In the genomic region with DNA sequence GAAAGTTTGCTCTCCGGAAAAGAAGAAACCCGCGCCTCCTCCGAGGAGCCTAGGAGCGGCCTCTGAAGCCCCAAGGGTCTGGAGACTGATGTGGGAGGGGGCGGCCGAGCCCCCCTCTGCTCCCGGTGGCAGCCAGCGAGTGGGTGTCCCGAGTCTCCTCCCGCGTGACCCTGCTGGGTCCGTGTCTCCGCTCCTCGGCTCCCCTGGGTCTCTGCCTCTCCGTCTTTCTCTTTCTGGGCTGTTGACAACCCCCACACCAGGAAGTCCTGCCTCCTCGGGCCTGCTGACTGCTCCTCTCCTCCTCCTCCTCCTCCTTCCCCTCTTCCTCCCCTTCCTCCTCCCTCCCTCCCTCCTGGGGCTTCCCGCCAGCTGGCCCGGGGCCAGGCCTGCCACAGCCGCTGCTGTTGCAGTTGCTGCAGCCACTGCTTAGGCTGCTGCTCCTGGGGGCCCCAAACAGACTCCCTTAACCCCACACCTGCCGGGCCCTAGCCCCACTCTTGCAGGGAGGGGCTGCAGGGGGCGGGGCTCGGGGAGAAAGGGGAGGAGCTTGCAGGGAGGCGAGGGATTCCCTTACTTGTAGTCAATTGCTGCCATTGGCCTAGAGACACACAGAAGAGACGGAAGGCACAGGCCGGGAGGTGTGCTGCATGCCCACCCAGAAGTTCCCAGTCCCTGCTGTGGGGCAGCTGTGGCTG, we compare ENCODE assay signal across 8 cellular contexts. TPM values are rescaled to one million over a fixed set of nuclear protein-coding genes. Genes with fewer than 3 reads are reported as not detected.
A peak's percentile ranks its signal among the peaks of the same experiment; 100 is the strongest.
DNase-seq lines count a peak whose midpoint lies in the region; ATAC-seq and TF ChIP-seq lines count a peak whose summit lies in the region.

A gene (minus strand): TSS at position 249 of the 695 bp plus-strand sequence. CDS start 1,176 bp downstream, outside the sequence.

- H3K9me3 Mint-ChIP-seq in activated CD4-positive, alpha-beta T cell treated with anti-CD3 and anti-CD28 coated beads for 36 hours (ENCODE audit: low read depth): no peaks in the 10 kb centered on the region

- POLR2A ChIA-PET in activated CD4-positive, alpha-beta T cell treated with anti-CD3 and anti-CD28 coated beads for 36 hours (lab: Charles Lee): no interaction called here

- peaks cover 41% of the 10 kb centered on the region for H3K4me1 Mint-ChIP-seq in activated CD4-positive, alpha-beta T cell treated with anti-CD3 and anti-CD28 coated beads for 36 hours

- intact Hi-C loops in activated CD4-positive, alpha-beta T cell treated with anti-CD3 and anti-CD28 coated beads for 36 hours (cut with DNase I, micrococcal nuclease): loop anchor here (1.0 to 2.0 kb wide), 12 partner anchors 43 to 396 kb away; a partner anchor contains a TSS

- ATAC-seq in GM19023 (IDR thresholded peaks at IDR 0.05; ENCODE audit: unreplicated experiment) (peak; percentile 63), HG03280 (IDR thresholded peaks at IDR 0.05; ENCODE audit: unreplicated experiment) (peak; percentile 54)
- ATAC-seq in activated CD4-positive, alpha-beta T cell treated with anti-CD3 and anti-CD28 coated beads for 36 hours: peak; percentile 79

- no peaks in the 10 kb centered on the region for H3K27me3 Mint-ChIP-seq in activated CD4-positive, alpha-beta T cell treated with anti-CD3 and anti-CD28 coated beads for 36 hours

- no peak for TF ChIP-seq CTCF in kidney epithelial cell (IDR thresholded peaks at IDR 0.05; ENCODE audit: insufficient read depth, low read length, poor library complexity, severe bottlenecking)

- CTCF ChIA-PET in activated CD4-positive, alpha-beta T cell treated with anti-CD3 and anti-CD28 coated beads for 36 hours (lab: Charles Lee): interaction anchor here (0.6 to 2.7 kb wide), 13 partner anchors 9 to 373 kb away, joined by 3 to 15 read pairs (median 4); a partner anchor contains a TSS

- DNase-seq in AG08396 (ENCODE audit: low spot score) (peak; percentile 92), NCI-H524 treated with DMSO at 0.1 percent for 48 hours (lab: John Stamatoyannopoulos, UW) (peak; percentile 50), cerebellum (ENCODE audit: low spot score) (peak; percentile 93), kidney epithelial cell (ENCODE audit: low read depth) (peak; percentile 65)
- peak; percentile 96 for DNase-seq in activated CD4-positive, alpha-beta T cell treated with anti-CD3 and anti-CD28 coated beads for 36 hours
- DNase-seq in stimulated activated CD4-positive, alpha-beta T cell treated with anti-CD3 and anti-CD28 coated beads, Interleukin-15, amount 100 ng/mL, for 1 hour (ENCODE audit: low read depth in 1 of 2, low spot score in 1 of 2): peak; percentile 79 to 83

- H3K27ac Mint-ChIP-seq in activated CD4-positive, alpha-beta T cell treated with anti-CD3 and anti-CD28 coated beads for 36 hours: peak within 1 kb of the TSS; percentile 94

- H3K4me3 Mint-ChIP-seq in activated CD4-positive, alpha-beta T cell treated with anti-CD3 and anti-CD28 coated beads for 36 hours: peak within 1 kb of the TSS; percentile 92

- no peaks in the 10 kb centered on the region for H3K36me3 ChIP-seq in kidney epithelial cell (ENCODE audit: control insufficient read depth, insufficient read depth, low read length)

- no peaks in the 10 kb centered on the region for H3K27me3 ChIP-seq in kidney epithelial cell (ENCODE audit: control insufficient read depth, insufficient read depth, low read length)

- H3K36me3 Mint-ChIP-seq in activated CD4-positive, alpha-beta T cell treated with anti-CD3 and anti-CD28 coated beads for 36 hours (ENCODE audit: low read depth): peaks cover 32% of the 10 kb centered on the region

- H3K4me3 ChIP-seq in kidney epithelial cell (ENCODE audit: low read depth, low read length): peak within 1 kb of the TSS; percentile 81

RNA-seq across cellular contexts. Expression of the gene that starts here (rescaled TPM):
- 10 to 100 TPM; 78.5 to 85.7 TPM for total RNA-seq in activated CD4-positive, alpha-beta T cell treated with anti-CD3 and anti-CD28 coated beads for 36 hours
- 12.7 TPM for total RNA-seq in cerebellum
- 41.6 and 45.3 TPM in 2 replicates for total RNA-seq in kidney epithelial cell

Comparison
In these comparisons a context has a peak if more than half of its experiments do, and no peak if none do; other contexts are left out.
1. Peak in every context shown above with its lines: DNase-seq, ATAC-seq and H3K4me3 ChIP-seq.